ENCODE assay signal across 10 cellular contexts in the genomic region with DNA sequence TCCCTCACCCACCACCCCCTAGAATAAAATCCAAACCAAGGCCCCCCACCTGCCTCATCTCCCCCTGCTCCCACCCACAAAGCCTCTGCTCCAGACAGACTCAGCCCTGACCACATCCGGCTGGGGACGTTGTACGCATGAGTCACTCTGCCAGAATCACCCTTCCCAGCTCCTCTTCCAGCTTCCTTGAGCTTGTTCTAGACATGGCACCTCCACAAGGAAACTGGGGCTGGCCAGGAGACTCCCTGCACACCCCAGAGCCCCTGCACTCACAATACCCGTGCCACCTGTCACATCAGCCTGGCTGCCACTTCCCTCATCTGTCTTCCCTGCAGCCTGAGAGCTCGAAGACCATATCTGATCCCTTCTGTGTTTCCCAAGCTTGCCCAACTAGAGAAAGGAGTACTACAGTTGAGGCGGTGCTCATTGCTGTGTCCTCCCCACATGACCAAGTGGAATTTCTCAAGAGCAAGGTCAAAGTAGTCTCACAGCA. TPM values are rescaled to one million over a fixed set of nuclear protein-coding genes. Genes with fewer than 3 reads are reported as not detected.
DNase-seq lines count a peak whose midpoint lies in the region; ATAC-seq and TF ChIP-seq lines count a peak whose summit lies in the region.
"Had no signal": no experiment of that assay in that cellular context is flagged by ENCODE, and none has a peak within 500 bp of the region (broad histone marks: within the 10 kb centered on the region; RNA-seq: fewer than 3 reads in every experiment).

No MANE protein-coding gene starts in this region.

- DNase-seq in AG10803 (ENCODE audit: low read depth): peak; percentile 76
- peak; percentile 95 for DNase-seq in HT1080 (ENCODE audit: low read depth)
- peak; percentile 74 for DNase-seq in activated effector memory CD4-positive, alpha-beta T cell treated with anti-CD3 and anti-CD28 coated beads, Interleukin-2, amount 50 U/mL, for 16 hours
- DNase-seq in left lung: peak; percentile 57 to 81
- no peak for DNase-seq in glutamatergic neuron
- no peak for DNase-seq in DMS53 treated with DMSO at 0.1 percent for 48 hours (lab: John Stamatoyannopoulos, UW; ENCODE audit: unreplicated experiment)
- no peak for DNase-seq in amygdala (lab: John Stamatoyannopoulos, UW)
- DNase-seq: activated CD4-positive, CD25-positive, alpha-beta regulatory T cell; heart right ventricle had no signal

- H3K36me3 ChIP-seq in left lung (peaks cover 0 to 99% of the 10 kb centered on the region in 2 donors), gastroesophageal sphincter (peaks cover 0 to 100% of the 10 kb centered on the region in 2 donors)

- no peak for TF ChIP-seq CTCF in AG10803 (conservative IDR thresholded peaks at IDR 0.05; ENCODE audit: low read length)
- no peak for TF ChIP-seq CTCF in left lung (IDR thresholded peaks at IDR 0.05)
- no peak for TF ChIP-seq CTCF in glutamatergic neuron (IDR thresholded peaks at IDR 0.05; ENCODE audit: partially characterized antibody, unreplicated experiment)
- TF ChIP-seq CTCF in gastroesophageal sphincter (IDR thresholded peaks at IDR 0.05): no peak

- H3K27ac ChIP-seq in left lung (peak overlapping the region in 1 of 2 donors; percentile 73), gastroesophageal sphincter (no peak overlapping the region)

- H3K27me3 ChIP-seq in left lung (no peaks in the 10 kb centered on the region), gastroesophageal sphincter (no peaks in the 10 kb centered on the region)
- H3K27me3 ChIP-seq: heart right ventricle had no signal

- H3K27me3 Mint-ChIP-seq in glutamatergic neuron (ENCODE audit: unreplicated experiment): peaks cover 2% of the 10 kb centered on the region

- no peaks in the 10 kb centered on the region for H3K9me3 ChIP-seq in left lung
- H3K9me3 ChIP-seq in gastroesophageal sphincter: no peaks in the 10 kb centered on the region
- H3K9me3 ChIP-seq: heart right ventricle had no signal

- H3K4me1 ChIP-seq in left lung: peaks cover 0 to 69% of the 10 kb centered on the region in 2 donors
- peaks cover 0 to 2% (median 0%) of the 10 kb centered on the region in 3 donors for H3K4me1 ChIP-seq in gastroesophageal sphincter

- ATAC-seq in left lung (peak; percentile 68), gastroesophageal sphincter (no peak)

- no peak for TF ChIP-seq EP300 in gastroesophageal sphincter (IDR thresholded peaks at IDR 0.05)

- no peak overlapping the region for H3K4me3 ChIP-seq in AG10803 (ENCODE audit: low read length)
- no peak overlapping the region for H3K4me3 ChIP-seq in left lung
- H3K4me3 ChIP-seq in gastroesophageal sphincter: no peak overlapping the region
- H3K4me3 ChIP-seq: heart right ventricle had no signal

- no peak overlapping the region for H3K4me3 Mint-ChIP-seq in glutamatergic neuron (ENCODE audit: unreplicated experiment)

- H3K27ac Mint-ChIP-seq in glutamatergic neuron (ENCODE audit: unreplicated experiment): no peak overlapping the region

- peaks cover 4% of the 10 kb centered on the region for H3K9me3 Mint-ChIP-seq in glutamatergic neuron (ENCODE audit: unreplicated experiment)

- H3K36me3 Mint-ChIP-seq in glutamatergic neuron (ENCODE audit: unreplicated experiment): peaks cover 12% of the 10 kb centered on the region

- TF ChIP-seq POLR2A in gastroesophageal sphincter (IDR thresholded peaks at IDR 0.05): no peak

- H3K4me1 Mint-ChIP-seq in glutamatergic neuron (ENCODE audit: low read depth, unreplicated experiment): no peaks in the 10 kb centered on the region

- WGBS in gastroesophageal sphincter (ENCODE audit: low coverage in 1 of 2), 2 donors: 72% methylated on average over 5 of the region's 6 CpGs; no CpG with 5 or more reads in 1 of the 2 donors

- intact Hi-C loops in left lung (cut with DNase I): no loop called here

RNA-seq across cellular contexts. Expression of gene DEDD2, which starts 9.7 kb away (rescaled TPM):
- 38.2 and 43.6 TPM in 2 replicates for total RNA-seq in HT1080 (2014; rRNA removed; shearing (Covaris generic))
- polyA plus RNA-seq in HT1080 (2015; cell fraction: cytosol; rRNA removed): 42.7 and 54.3 TPM in 2 replicates
- 26.5 and 30.4 TPM in 2 replicates for polyA plus RNA-seq in HT1080 (2015; cell fraction: nucleus; rRNA removed)
- total RNA-seq in left lung: 10 to 100 TPM; 22.7 to 34.8 TPM
- 30.7 TPM for total RNA-seq in glutamatergic neuron (ENCODE audit: unreplicated experiment)
- total RNA-seq in gastroesophageal sphincter: 10 to 100 TPM; 31.1 to 39.3 (median 33.4) TPM

RNA-seq across cellular contexts. Expression of gene ZNF526, which starts 12.3 kb away (rescaled TPM):
- total RNA-seq in HT1080 (2014; rRNA removed; shearing (Covaris generic)): 8.7 and 9.2 TPM in 2 replicates
- polyA plus RNA-seq in HT1080 (2015; cell fraction: cytosol; rRNA removed): 5.0 and 5.6 TPM in 2 replicates
- 9.0 and 9.7 TPM in 2 replicates for polyA plus RNA-seq in HT1080 (2015; cell fraction: nucleus; rRNA removed)
- 10 to 100 TPM; 11.5 to 12.7 TPM for total RNA-seq in left lung
- total RNA-seq in glutamatergic neuron (ENCODE audit: unreplicated experiment): 12.0 TPM
- total RNA-seq in gastroesophageal sphincter: 10 to 100 TPM in 1 of 4 donors, 1 to 10 TPM in 3; 4.6 to 10.4 (median 7.8) TPM

RNA-seq across cellular contexts. Expression of gene GSK3A, which starts 34.6 kb away (rescaled TPM):
- 25.6 and 32.8 TPM in 2 replicates for total RNA-seq in HT1080 (2014; rRNA removed; shearing (Covaris generic))
- 73.7 and 82.7 TPM in 2 replicates for polyA plus RNA-seq in HT1080 (2015; cell fraction: cytosol; rRNA removed)
- polyA plus RNA-seq in HT1080 (2015; cell fraction: nucleus; rRNA removed): 51.2 and 53.8 TPM in 2 replicates
- total RNA-seq in left lung (10 to 100 TPM; 33.4 to 40.3 TPM), glutamatergic neuron (ENCODE audit: unreplicated experiment) (83.2 TPM), gastroesophageal sphincter (10 to 100 TPM; 30.8 to 51.0 (median 35.1) TPM)

RNA-seq across cellular contexts. Expression of gene ERF, which starts 47.1 kb away (rescaled TPM):
- total RNA-seq in HT1080 (2014; rRNA removed; shearing (Covaris generic)): 73.0 and 102 TPM in 2 replicates
- polyA plus RNA-seq in HT1080 (2015; cell fraction: cytosol; rRNA removed): 70.3 and 81.1 TPM in 2 replicates
- polyA plus RNA-seq in HT1080 (2015; cell fraction: nucleus; rRNA removed): 126 and 550 TPM in 2 replicates
- total RNA-seq in left lung (10 to 100 TPM; 47.0 to 55.0 TPM), glutamatergic neuron (ENCODE audit: unreplicated experiment) (28.0 TPM), gastroesophageal sphincter (10 to 100 TPM; 28.4 to 46.4 (median 39.9) TPM)

Comparison
In these comparisons a context has a peak if more than half of its experiments do, and no peak if none do; other contexts are left out.
1. DNase-seq: peak in AG10803 (single experiment), HT1080 (single experiment), activated effector memory CD4-positive, alpha-beta T cell treated with anti-CD3 and anti-CD28 coated beads, Interleukin-2, amount 50 U/mL, for 16 hours (single experiment) and left lung (2 of 2); none in glutamatergic neuron (single experiment), DMS53 treated with DMSO at 0.1 percent for 48 hours (single experiment) and amygdala (0 of 56).